ENCODE assay signal across 29 cellular contexts in genomic region chr12:104955703-104956102, GRCh38.
"Had no signal": no experiment of that assay in that cellular context is flagged by ENCODE, and none has a peak within 500 bp of the region (broad histone marks: within the 10 kb centered on the region; RNA-seq: fewer than 3 reads in every experiment).

No MANE protein-coding gene starts in this region.

- H3K9me3 Mint-ChIP-seq: activated CD4-positive, alpha-beta T cell treated with anti-CD3 and anti-CD28 coated beads, Interleukin-2, amount 10 ng/mL, durations not matched to agents 24 days and 14 days; activated CD8-positive, alpha-beta T cell treated with anti-CD3 and anti-CD28 coated beads for 36 hours; activated naive CD4-positive, alpha-beta T cell treated with anti-CD3 and anti-CD28 coated beads, Interleukin-2, amount 50 U/mL, for 24 hours; activated naive CD8-positive, alpha-beta T cell treated with anti-CD3 and anti-CD28 coated beads, Interleukin-2, amount 10 ng/mL, durations not matched to agents 7 days and 5 days; activated T-cell treated with anti-CD3 and anti-CD28 coated beads, Interleukin-2, amount 50 U/mL, for 72 hours; activated T-helper 2 cell treated with anti-CD3 and anti-CD28 coated beads, Interferon-gamma antibody, Interleukin-2, Interleukin-4, amounts not matched to agents 10 μg/mL and 5 μg/mL and 100 μg/mL, durations not matched to agents 14 hours and 24 hours and 36 hours; T-helper 1 cell treated with Interleukin-12 subunit alpha and Interleukin-12 subunit beta and Interleukin-4 antibody, amounts not matched to agents 30 μg/mL and 1 μg/mL, for 36 hours; T-helper 2 cell treated with Interferon-gamma antibody and Interleukin-4, amounts not matched to agents 5 μg/mL and 100 μg/mL, for 36 hours had no signal

- H3K36me3 ChIP-seq: breast epithelium, Peyer's patch, SJSA1 had no signal

- DNase-seq: activated CD4-positive, alpha-beta T cell treated with anti-CD3 and anti-CD28 coated beads, Interleukin-2, amount 50 U/mL, for 4 hours; activated CD8-positive, alpha-beta T cell treated with anti-CD3 and anti-CD28 coated beads for 36 hours; activated gamma-delta T cell; activated naive CD4-positive, alpha-beta T cell treated with Interleukin-2 at 50 U/mL for 16 hours; activated naive CD8-positive, alpha-beta T cell treated with anti-CD3 and anti-CD28 coated beads, Interleukin-2, amount 10 ng/mL, durations not matched to agents 7 days and 5 days; activated T-cell treated with anti-CD3 and anti-CD28 coated beads, Interleukin-2, amount 50 U/mL, for 1 hour; activated T-cell treated with anti-CD3 and anti-CD28 coated beads, Interleukin-2, amount 50 U/mL, for 72 hours; amygdala; body of pancreas; Karpas-422; KBM-7; NCI-H1105; NCI-H1417 treated with DMSO at 0.1 percent for 48 hours; NCI-H187 treated with DMSO at 0.1 percent for 48 hours; NCI-H2081; NCI-H226; NCI-H446 treated with DMSO at 0.1 percent for 48 hours; NCI-H524; Peyer's patch; RPMI8226; SHP77 treated with DMSO at 0.1 percent for 48 hours; SK-N-SH had no signal

- H3K27ac Mint-ChIP-seq: activated CD4-positive, alpha-beta T cell treated with anti-CD3 and anti-CD28 coated beads, Interleukin-2, amount 10 ng/mL, durations not matched to agents 24 days and 14 days; activated CD8-positive, alpha-beta T cell treated with anti-CD3 and anti-CD28 coated beads for 36 hours; activated naive CD4-positive, alpha-beta T cell treated with anti-CD3 and anti-CD28 coated beads, Interleukin-2, amount 50 U/mL, for 24 hours; activated naive CD8-positive, alpha-beta T cell treated with anti-CD3 and anti-CD28 coated beads, Interleukin-2, amount 10 ng/mL, durations not matched to agents 7 days and 5 days; activated T-cell treated with anti-CD3 and anti-CD28 coated beads, Interleukin-2, amount 50 U/mL, for 72 hours; activated T-helper 2 cell treated with anti-CD3 and anti-CD28 coated beads, Interferon-gamma antibody, Interleukin-2, Interleukin-4, amounts not matched to agents 10 μg/mL and 5 μg/mL and 100 μg/mL, durations not matched to agents 14 hours and 24 hours and 36 hours; T-helper 1 cell treated with Interleukin-12 subunit alpha and Interleukin-12 subunit beta and Interleukin-4 antibody, amounts not matched to agents 30 μg/mL and 1 μg/mL, for 36 hours; T-helper 2 cell treated with Interferon-gamma antibody and Interleukin-4, amounts not matched to agents 5 μg/mL and 100 μg/mL, for 36 hours had no signal

- H3K4me3 ChIP-seq: body of pancreas, breast epithelium, SJSA1 had no signal

- H3K9me3 ChIP-seq: body of pancreas, breast epithelium, Peyer's patch, SK-N-SH had no signal

- H3K27ac ChIP-seq: breast epithelium, Peyer's patch, SJSA1 had no signal

- H3K4me3 Mint-ChIP-seq: activated CD4-positive, alpha-beta T cell treated with anti-CD3 and anti-CD28 coated beads, Interleukin-2, amount 10 ng/mL, durations not matched to agents 24 days and 14 days; activated CD8-positive, alpha-beta T cell treated with anti-CD3 and anti-CD28 coated beads for 36 hours; activated naive CD4-positive, alpha-beta T cell treated with anti-CD3 and anti-CD28 coated beads, Interleukin-2, amount 50 U/mL, for 24 hours; activated naive CD8-positive, alpha-beta T cell treated with anti-CD3 and anti-CD28 coated beads, Interleukin-2, amount 10 ng/mL, durations not matched to agents 7 days and 5 days; activated T-cell treated with anti-CD3 and anti-CD28 coated beads, Interleukin-2, amount 50 U/mL, for 72 hours; T-helper 2 cell treated with Interferon-gamma antibody and Interleukin-4, amounts not matched to agents 5 μg/mL and 100 μg/mL, for 36 hours had no signal

- ATAC-seq: activated CD8-positive, alpha-beta T cell treated with anti-CD3 and anti-CD28 coated beads for 36 hours; activated T-cell treated with anti-CD3 and anti-CD28 coated beads, Interleukin-2, amount 50 U/mL, for 72 hours; body of pancreas had no signal

- H3K27me3 ChIP-seq: body of pancreas, breast epithelium, Peyer's patch had no signal

- H3K36me3 Mint-ChIP-seq: activated naive CD4-positive, alpha-beta T cell treated with anti-CD3 and anti-CD28 coated beads, Interleukin-2, amount 50 U/mL, for 24 hours; activated naive CD8-positive, alpha-beta T cell treated with anti-CD3 and anti-CD28 coated beads, Interleukin-2, amount 10 ng/mL, durations not matched to agents 7 days and 5 days had no signal
